In the genomic region with DNA sequence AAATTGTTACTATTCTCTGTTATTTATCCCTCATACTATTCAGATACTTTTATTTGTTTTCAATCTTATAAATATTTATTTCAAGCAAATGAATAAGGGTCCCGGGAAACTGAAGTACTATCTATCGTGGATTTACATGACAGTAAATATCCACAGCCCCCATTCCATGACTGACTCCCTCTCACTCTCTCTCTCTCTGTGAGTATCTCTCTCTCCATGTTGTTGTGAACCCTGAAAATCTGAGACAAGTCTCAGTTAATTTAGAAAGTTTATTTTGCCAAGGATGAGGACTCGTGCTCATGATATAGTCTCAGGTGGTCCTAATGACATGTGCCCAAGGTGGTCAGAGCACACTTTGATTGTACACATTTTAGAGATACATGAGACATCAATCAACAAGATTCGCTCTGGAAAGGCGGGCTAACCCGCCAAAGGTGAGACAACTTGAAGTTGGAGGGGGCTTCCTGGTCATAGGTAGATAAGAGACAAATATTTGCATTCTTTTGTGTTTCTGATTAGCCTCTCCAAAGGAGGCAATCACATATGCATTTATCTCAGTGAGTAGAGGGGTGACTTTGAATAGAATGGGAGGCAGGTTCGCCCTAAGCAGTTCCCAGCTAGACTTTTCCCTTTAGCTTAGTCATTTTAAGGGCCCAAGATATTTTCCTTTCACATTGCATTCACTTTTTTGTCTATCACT, we compare ENCODE assay signal across 26 cellular contexts.
"Had no signal": no experiment of that assay in that cellular context is flagged by ENCODE, and none has a peak within 500 bp of the region (broad histone marks: within the 10 kb centered on the region; RNA-seq: fewer than 3 reads in every experiment).

No MANE protein-coding gene starts in this region.

- ATAC-seq: left colon; left ventricle myocardium superior; pancreas; sciatic nerve; stimulated activated naive B cell treated with anti-CD40 and anti-IgM and Interleukin-4, amounts not matched to agents 10 μg/mL and 1 μg/mL and 100 μg/mL, for 72 hours; stimulated activated naive CD8-positive, alpha-beta T cell treated with anti-CD3 and anti-CD28 coated beads, Interleukin-15, amount 100 ng/mL, for 72 hours; upper lobe of right lung had no signal

- DNase-seq: colonic mucosa; dermis blood vessel endothelial cell; foreskin melanocyte; head of caudate nucleus; kidney; left colon; left ventricle myocardium superior; mesenchymal stem cell; naive B cell; occipital lobe; pancreas; spleen; stimulated activated CD4-positive, alpha-beta T cell treated with anti-CD3 and anti-CD28 coated beads, Interleukin-15, amount 100 ng/mL, for 24 hours; stimulated activated CD4-positive, alpha-beta T cell treated with anti-CD3 and anti-CD28 coated beads, Interleukin-2, amount 100 ng/mL, for 24 hours; stimulated activated CD4-positive, alpha-beta T cell treated with anti-CD3 and anti-CD28 coated beads, Interleukin-4, amount 100 ng/mL, for 4 hours; stimulated activated naive B cell treated with anti-CD40 and anti-IgM and Interleukin-4, amounts not matched to agents 10 μg/mL and 1 μg/mL and 100 μg/mL, for 72 hours; stimulated activated naive CD8-positive, alpha-beta T cell treated with anti-CD3 and anti-CD28 coated beads, Interleukin-15, amount 100 ng/mL, for 72 hours; testis; upper lobe of right lung had no signal

- H3K4me2 ChIP-seq: hepatocyte had no signal

- H3K27me3 Mint-ChIP-seq: naive B cell; stimulated activated naive B cell treated with anti-CD40 and anti-IgM and Interleukin-4, amounts not matched to agents 10 μg/mL and 1 μg/mL and 100 μg/mL, for 72 hours; stimulated activated naive CD8-positive, alpha-beta T cell treated with anti-CD3 and anti-CD28 coated beads, Interleukin-15, amount 100 ng/mL, for 72 hours had no signal

- H3K79me2 ChIP-seq: hepatocyte had no signal

- H3K36me3 ChIP-seq: colonic mucosa, pancreas, prostate gland, spleen, tibial nerve, upper lobe of right lung, vagina had no signal

- H3K36me3 Mint-ChIP-seq: naive B cell; stimulated activated naive B cell treated with anti-CD40 and anti-IgM and Interleukin-4, amounts not matched to agents 10 μg/mL and 1 μg/mL and 100 μg/mL, for 72 hours had no signal

- H3K27me3 ChIP-seq: colonic mucosa, hepatocyte, pancreas, spleen, testis, tibial nerve, upper lobe of right lung, vagina had no signal

- H3K4me1 Mint-ChIP-seq: naive B cell; nephron; stimulated activated naive B cell treated with anti-CD40 and anti-IgM and Interleukin-4, amounts not matched to agents 10 μg/mL and 1 μg/mL and 100 μg/mL, for 72 hours; stimulated activated naive CD8-positive, alpha-beta T cell treated with anti-CD3 and anti-CD28 coated beads, Interleukin-15, amount 100 ng/mL, for 72 hours had no signal

- H2AFZ ChIP-seq: hepatocyte had no signal

- H3K4me3 Mint-ChIP-seq: naive B cell; nephron; stimulated activated naive B cell treated with anti-CD40 and anti-IgM and Interleukin-4, amounts not matched to agents 10 μg/mL and 1 μg/mL and 100 μg/mL, for 72 hours; stimulated activated naive CD8-positive, alpha-beta T cell treated with anti-CD3 and anti-CD28 coated beads, Interleukin-15, amount 100 ng/mL, for 72 hours had no signal

- H3K9me3 ChIP-seq: colonic mucosa, pancreas, prostate gland, testis, tibial nerve, upper lobe of right lung, vagina had no signal

- H3K27ac ChIP-seq: colonic mucosa, hepatocyte, pancreas, prostate gland, spleen, testis, tibial nerve, upper lobe of right lung, vagina had no signal

- H3K4me3 ChIP-seq: colonic mucosa, hepatocyte, lung, pancreas, prostate gland, spleen, testis, tibial nerve, upper lobe of right lung, vagina had no signal

- H3K27ac Mint-ChIP-seq: naive B cell; nephron; stimulated activated naive B cell treated with anti-CD40 and anti-IgM and Interleukin-4, amounts not matched to agents 10 μg/mL and 1 μg/mL and 100 μg/mL, for 72 hours; stimulated activated naive CD8-positive, alpha-beta T cell treated with anti-CD3 and anti-CD28 coated beads, Interleukin-15, amount 100 ng/mL, for 72 hours had no signal

- H3K4me1 ChIP-seq: colonic mucosa, pancreas, prostate gland, spleen, testis, tibial nerve, upper lobe of right lung, vagina had no signal
